ENCODE assay signal across 23 cellular contexts in genomic region chr17:45237686-45238085, GRCh38. TPM values are rescaled to one million over a fixed set of nuclear protein-coding genes. Genes with fewer than 3 reads are reported as not detected.
DNase-seq lines count a peak whose midpoint lies in the region; ATAC-seq and TF ChIP-seq lines count a peak whose summit lies in the region.
"Had no signal": no experiment of that assay in that cellular context is flagged by ENCODE, and none has a peak within 500 bp of the region (broad histone marks: within the 10 kb centered on the region; RNA-seq: fewer than 3 reads in every experiment).

No MANE protein-coding gene starts in this region.

- no peak for DNase-seq in activated T-cell treated with anti-CD3 and anti-CD28 coated beads, Interleukin-2, amount 50 U/mL, for 24 hours
- DNase-seq in activated T-cell treated with anti-CD3 and anti-CD28 coated beads, Interleukin-2, amount 50 U/mL, for 1 hour: no peak
- DNase-seq in T-helper 17 cell (no peak), mammary epithelial cell (no peak)
- no peak for DNase-seq in central memory CD8-positive, alpha-beta T cell (ENCODE audit: low spot score in 2 of 2)
- no peak for DNase-seq in stimulated activated effector memory CD8-positive, alpha-beta T cell treated with anti-CD3 and anti-CD28 coated beads, Interleukin-12 subunit alpha, Interleukin-12 subunit beta, amount 100 ng/mL, for 72 hours (ENCODE audit: low spot score in 2 of 2)
- DNase-seq: ACHN; activated CD4-positive, alpha-beta T cell treated with anti-CD3 and anti-CD28 coated beads, Interleukin-2, amount 50 U/mL, for 48 hours; aorta; gastrocnemius medialis; hypothalamus; lower lobe of right lung; MG63; NCI-H1436; NCI-H526; SW 1271 had no signal

- dilution Hi-C loops in mammary epithelial cell (cut with HindIII; ENCODE audit: low sequenced_read_pairs): no loop called here

- no peaks in the 10 kb centered on the region for H4K20me1 ChIP-seq in mammary epithelial cell (ENCODE audit: insufficient read depth, low read length)

- H3K27ac ChIP-seq in mammary epithelial cell (ENCODE audit: insufficient read depth, low read depth, low read length): no peak overlapping the region
- H3K27ac ChIP-seq: C4-2B, gastrocnemius medialis, lower lobe of right lung had no signal

- H3K79me2 ChIP-seq in mammary epithelial cell (ENCODE audit: insufficient read depth, low read length): no peaks in the 10 kb centered on the region

- H3K9me3 ChIP-seq in T-helper 17 cell (ENCODE audit: control insufficient read depth, low read length, poor library complexity, severe bottlenecking) (no peaks in the 10 kb centered on the region), mammary epithelial cell (replicated peaks; ENCODE audit: insufficient read depth, low read length) (no peaks in the 10 kb centered on the region)
- H3K9me3 ChIP-seq: gastrocnemius medialis, lower lobe of right lung, MG63 had no signal

- H3K27ac Mint-ChIP-seq in activated T-cell treated with anti-CD3 and anti-CD28 coated beads, Interleukin-2, amount 50 U/mL, for 24 hours: peak overlapping the region; percentile 88
- H3K27ac Mint-ChIP-seq in T-helper 17 cell: peak overlapping the region; percentile 88
- H3K27ac Mint-ChIP-seq in central memory CD8-positive, alpha-beta T cell (ENCODE audit: low read depth): peak overlapping the region; percentile 87
- H3K27ac Mint-ChIP-seq in stimulated activated effector memory CD8-positive, alpha-beta T cell treated with anti-CD3 and anti-CD28 coated beads, Interleukin-12 subunit alpha, Interleukin-12 subunit beta, amount 100 ng/mL, for 72 hours: peak overlapping the region; percentile 82
- H3K27ac Mint-ChIP-seq: GM23338 had no signal

- no peak overlapping the region for H3K4me3 ChIP-seq in mammary epithelial cell (replicated peaks in 1 of 3; ENCODE audit: insufficient read depth in 1 of 3, low read depth in 2 of 3, low read length in 3 of 3)
- H3K4me3 ChIP-seq: gastrocnemius medialis, GM23338, lower lobe of right lung, MG63 had no signal

- no peak for TF ChIP-seq CTCF in mammary epithelial cell (conservative IDR thresholded peaks at IDR 0.05 in 1 of 2, IDR thresholded peaks at IDR 0.05 in 1 of 2; ENCODE audit: extremely low read depth in 1 of 2, insufficient read depth in 1 of 2, low read depth in 1 of 2, low read length in 2 of 2)

- H3K27me3 Mint-ChIP-seq in activated T-cell treated with anti-CD3 and anti-CD28 coated beads, Interleukin-2, amount 50 U/mL, for 24 hours: no peaks in the 10 kb centered on the region
- H3K27me3 Mint-ChIP-seq in T-helper 17 cell: no peaks in the 10 kb centered on the region
- no peaks in the 10 kb centered on the region for H3K27me3 Mint-ChIP-seq in central memory CD8-positive, alpha-beta T cell

- intact Hi-C loops in mammary epithelial cell (cut with micrococcal nuclease): no loop called here

- H3K27me3 ChIP-seq in mammary epithelial cell (ENCODE audit: insufficient read depth, low read length): no peaks in the 10 kb centered on the region
- H3K27me3 ChIP-seq: MG63 had no signal

- H2AFZ ChIP-seq in mammary epithelial cell (ENCODE audit: low read depth, low read length): no peak overlapping the region
- H2AFZ ChIP-seq: GM23338 had no signal

- no peaks in the 10 kb centered on the region for H3K36me3 ChIP-seq in mammary epithelial cell (ENCODE audit: insufficient read depth, low read length)
- H3K36me3 ChIP-seq: gastrocnemius medialis, MG63 had no signal

- 100% methylated on average over 1 of the region's 2 CpGs for WGBS in mammary epithelial cell (ENCODE audit: low coverage, missing lambda C conversion rate)

- H3K4me1 Mint-ChIP-seq in activated T-cell treated with anti-CD3 and anti-CD28 coated beads, Interleukin-2, amount 50 U/mL, for 24 hours (ENCODE audit: low read depth): peaks cover 46% of the 10 kb centered on the region
- H3K4me1 Mint-ChIP-seq in T-helper 17 cell: peaks cover 46% of the 10 kb centered on the region
- peaks cover 64% of the 10 kb centered on the region for H3K4me1 Mint-ChIP-seq in central memory CD8-positive, alpha-beta T cell
- H3K4me1 Mint-ChIP-seq in stimulated activated effector memory CD8-positive, alpha-beta T cell treated with anti-CD3 and anti-CD28 coated beads, Interleukin-12 subunit alpha, Interleukin-12 subunit beta, amount 100 ng/mL, for 72 hours: peaks cover 62% of the 10 kb centered on the region

- CTCF ChIA-PET in mammary epithelial cell (lab: Charles Lee; ENCODE audit: low non-redundant PET): no interaction called here

- no peak for ATAC-seq in T-helper 17 cell
- ATAC-seq in central memory CD8-positive, alpha-beta T cell (replicated peaks; ENCODE audit: extremely low read depth, poor library complexity, severe bottlenecking): no peak
- no peak for ATAC-seq in stimulated activated effector memory CD8-positive, alpha-beta T cell treated with anti-CD3 and anti-CD28 coated beads, Interleukin-12 subunit alpha, Interleukin-12 subunit beta, amount 100 ng/mL, for 72 hours
- ATAC-seq in HG03196 (IDR thresholded peaks at IDR 0.05; ENCODE audit: unreplicated experiment): no peak
- ATAC-seq in GM19455 (IDR thresholded peaks at IDR 0.05; ENCODE audit: unreplicated experiment): no peak
- ATAC-seq: esophagus mucosa, gastrocnemius medialis, GM23338, lower lobe of right lung had no signal

- H3K4me2 ChIP-seq in mammary epithelial cell (ENCODE audit: insufficient read depth, low read depth, low read length): no peak overlapping the region
- H3K4me2 ChIP-seq: GM23338 had no signal

- H3K4me3 Mint-ChIP-seq in activated T-cell treated with anti-CD3 and anti-CD28 coated beads, Interleukin-2, amount 50 U/mL, for 24 hours: no peak overlapping the region
- peak overlapping the region; percentile 12 for H3K4me3 Mint-ChIP-seq in T-helper 17 cell
- H3K4me3 Mint-ChIP-seq in central memory CD8-positive, alpha-beta T cell: no peak overlapping the region
- H3K4me3 Mint-ChIP-seq in stimulated activated effector memory CD8-positive, alpha-beta T cell treated with anti-CD3 and anti-CD28 coated beads, Interleukin-12 subunit alpha, Interleukin-12 subunit beta, amount 100 ng/mL, for 72 hours: no peak overlapping the region
- H3K4me3 Mint-ChIP-seq: GM23338 had no signal

- in situ Hi-C loops in mammary epithelial cell (cut with MboI; ENCODE audit: low sequenced_read_pairs in 2 of 2): no loop called here

- H3K36me3 Mint-ChIP-seq in activated T-cell treated with anti-CD3 and anti-CD28 coated beads, Interleukin-2, amount 50 U/mL, for 24 hours (ENCODE audit: low read depth): peaks cover 92% of the 10 kb centered on the region
- peaks cover 12% of the 10 kb centered on the region for H3K36me3 Mint-ChIP-seq in T-helper 17 cell (ENCODE audit: low read depth)
- peaks cover 58% of the 10 kb centered on the region for H3K36me3 Mint-ChIP-seq in central memory CD8-positive, alpha-beta T cell (ENCODE audit: insufficient read depth)
- peaks cover 100% of the 10 kb centered on the region for H3K36me3 Mint-ChIP-seq in stimulated activated effector memory CD8-positive, alpha-beta T cell treated with anti-CD3 and anti-CD28 coated beads, Interleukin-12 subunit alpha, Interleukin-12 subunit beta, amount 100 ng/mL, for 72 hours

- peaks cover 16% of the 10 kb centered on the region for H3K4me1 ChIP-seq in mammary epithelial cell (ENCODE audit: insufficient read depth, low read length)
- H3K4me1 ChIP-seq: gastrocnemius medialis had no signal

- H3K9me3 Mint-ChIP-seq in activated T-cell treated with anti-CD3 and anti-CD28 coated beads, Interleukin-2, amount 50 U/mL, for 24 hours: no peaks in the 10 kb centered on the region
- no peaks in the 10 kb centered on the region for H3K9me3 Mint-ChIP-seq in central memory CD8-positive, alpha-beta T cell
- H3K9me3 Mint-ChIP-seq in stimulated activated effector memory CD8-positive, alpha-beta T cell treated with anti-CD3 and anti-CD28 coated beads, Interleukin-12 subunit alpha, Interleukin-12 subunit beta, amount 100 ng/mL, for 72 hours: no peaks in the 10 kb centered on the region
- H3K9me3 Mint-ChIP-seq: GM23338 had no signal

- BruUV-seq in mammary epithelial cell (replicated peaks; lab: Mats Ljungman, UMichigan): no TSS peak

- H3K9ac ChIP-seq in mammary epithelial cell (ENCODE audit: insufficient read depth, low read length): no peak overlapping the region

RNA-seq across cellular contexts. Expression of gene FMNL1, which starts 16.0 kb away (rescaled TPM):
- total RNA-seq in T-helper 17 cell (100 to 1,000 TPM; 509 to 550 TPM), mammary epithelial cell (1 to 10 TPM; 1.5 to 3.5 TPM)
- 2.0 TPM for polyA plus RNA-seq in mammary epithelial cell
- 8.4 TPM for polyA minus RNA-seq in mammary epithelial cell

RNA-seq across cellular contexts. Expression of gene SPATA32, which starts 24.2 kb away (rescaled TPM):
- total RNA-seq in T-helper 17 cell (under 1 TPM in 1 of 2 donors, not detected in 1; 0.17 TPM), mammary epithelial cell (under 1 TPM in 1 of 2 donors, not detected in 1; 0.21 TPM)
- polyA plus RNA-seq in mammary epithelial cell: not detected
- polyA minus RNA-seq in mammary epithelial cell: not detected
- total RNA-seq: aorta, gastrocnemius medialis, GM23338, lower lobe of right lung, osteocyte had no signal
- polyA plus RNA-seq: aorta, GM23338, keratinocyte had no signal

Comparison
In these comparisons a context has a peak if more than half of its experiments do, and no peak if none do; other contexts are left out.
1. RNA of gene FMNL1, which starts 16.0 kb away (total RNA-seq): 509 to 550 TPM in T-helper 17 cell; 1.5 to 3.5 TPM in mammary epithelial cell; every median in the first group is over 100 times any median in the second.
2. Peak in every context shown above with its lines, with median percentiles within 50 percentile points of each other: H3K27ac Mint-ChIP-seq.